In genomic region chr1:21644348-21644747, GRCh38 we compare ENCODE assay signal across 18 cellular contexts. TPM values are rescaled to one million over a fixed set of nuclear protein-coding genes. Genes with fewer than 3 reads are reported as not detected.
A peak's percentile ranks its signal among the peaks of the same experiment; 100 is the strongest.
DNase-seq lines count a peak whose midpoint lies in the region; ATAC-seq and TF ChIP-seq lines count a peak whose summit lies in the region.
"Had no signal": no experiment of that assay in that cellular context is flagged by ENCODE, and none has a peak within 500 bp of the region (broad histone marks: within the 10 kb centered on the region; RNA-seq: fewer than 3 reads in every experiment).

No MANE protein-coding gene starts in this region.

- H3K9me3 Mint-ChIP-seq in activated naive CD4-positive, alpha-beta T cell treated with anti-CD3 and anti-CD28 coated beads for 36 hours, result no peaks in the 10 kb centered on the region
- no peaks in the 10 kb centered on the region for H3K9me3 Mint-ChIP-seq in stimulated activated effector memory CD8-positive, alpha-beta T cell treated with anti-CD3 and anti-CD28 coated beads, Interleukin-12 subunit alpha, Interleukin-12 subunit beta, amount 100 ng/mL, for 72 hours
- H3K9me3 Mint-ChIP-seq: CD4-positive, alpha-beta T cell; CD8-positive, alpha-beta T cell had no signal

- H3K27me3 Mint-ChIP-seq in activated naive CD4-positive, alpha-beta T cell treated with anti-CD3 and anti-CD28 coated beads for 36 hours (ENCODE audit: low read depth), result peaks cover 14% of the 10 kb centered on the region

- H3K27me3 ChIP-seq in adrenal gland, result no peaks in the 10 kb centered on the region

- WGBS in adrenal gland, 4 donors, result 42 to 57% (median 48%) methylated on average over 10 of the region's 10 CpGs

- TF ChIP-seq CTCF in adrenal gland (IDR thresholded peaks at IDR 0.05), result no peak

- intact Hi-C loops in activated naive CD4-positive, alpha-beta T cell treated with anti-CD3 and anti-CD28 coated beads for 36 hours (cut with micrococcal nuclease), result no loop called here
- intact Hi-C loops in adrenal gland (cut with DNase I), result no loop called here

- peaks cover 16 to 20% of the 10 kb centered on the region in 2 donors for H3K4me1 ChIP-seq in adrenal gland (replicated peaks in 1 of 2)
- H3K4me1 ChIP-seq: Caco-2 had no signal

- no peak for ATAC-seq in stimulated activated effector memory CD8-positive, alpha-beta T cell treated with anti-CD3 and anti-CD28 coated beads, Interleukin-12 subunit alpha, Interleukin-12 subunit beta, amount 100 ng/mL, for 72 hours
- ATAC-seq in left lobe of liver, result no peak
- ATAC-seq: A549; CD8-positive, alpha-beta T cell had no signal

- no peak for DNase-seq in activated naive CD4-positive, alpha-beta T cell treated with anti-CD3 and anti-CD28 coated beads for 36 hours
- DNase-seq in activated naive CD4-positive, alpha-beta T cell treated with Interleukin-2 at 50 U/mL for 16 hours, result no peak
- DNase-seq in adrenal gland (peak in 3 of 7 donors; percentile 62 to 73 (median 65)), left lobe of liver (ENCODE audit: low spot score) (no peak)
- DNase-seq in stimulated activated effector memory CD8-positive, alpha-beta T cell treated with anti-CD3 and anti-CD28 coated beads, Interleukin-12 subunit alpha, Interleukin-12 subunit beta, amount 100 ng/mL, for 72 hours (ENCODE audit: low spot score in 2 of 2), result no peak
- DNase-seq in central memory CD4-positive, alpha-beta T cell, result no peak
- DNase-seq: AML-193; Caco-2; Calu3; CD4-positive, alpha-beta T cell; CD8-positive, alpha-beta T cell; DMS79 treated with DMSO at 0.1 percent for 48 hours; GF-D8 had no signal

- no peak for TF ChIP-seq POLR2A in adrenal gland (IDR thresholded peaks at IDR 0.05)

- no peak overlapping the region for H3K4me3 ChIP-seq in adrenal gland
- H3K4me3 ChIP-seq: A549; BLaER1 treated with 17β-estradiol and CSF1 and Interleukin-3, amounts not matched to agents 10 nM and 100 nM had no signal

- H3K27ac Mint-ChIP-seq in activated naive CD4-positive, alpha-beta T cell treated with anti-CD3 and anti-CD28 coated beads for 36 hours, result peak overlapping the region; percentile 12
- peak overlapping the region; percentile 11 for H3K27ac Mint-ChIP-seq in stimulated activated effector memory CD8-positive, alpha-beta T cell treated with anti-CD3 and anti-CD28 coated beads, Interleukin-12 subunit alpha, Interleukin-12 subunit beta, amount 100 ng/mL, for 72 hours
- H3K27ac Mint-ChIP-seq: B cell; CD4-positive, alpha-beta T cell; CD8-positive, alpha-beta T cell had no signal

- H3K4me1 Mint-ChIP-seq in activated naive CD4-positive, alpha-beta T cell treated with anti-CD3 and anti-CD28 coated beads for 36 hours (ENCODE audit: low read depth), result no peaks in the 10 kb centered on the region
- no peaks in the 10 kb centered on the region for H3K4me1 Mint-ChIP-seq in stimulated activated effector memory CD8-positive, alpha-beta T cell treated with anti-CD3 and anti-CD28 coated beads, Interleukin-12 subunit alpha, Interleukin-12 subunit beta, amount 100 ng/mL, for 72 hours
- H3K4me1 Mint-ChIP-seq: B cell had no signal

- peak overlapping the region in 4 of 5 donors; percentile 33 to 58 (median 38) for H3K27ac ChIP-seq in adrenal gland
- H3K27ac ChIP-seq: 22Rv1; A549; BLaER1 treated with 17β-estradiol and CSF1 and Interleukin-3, amounts not matched to agents 10 nM and 100 nM; C4-2B had no signal

- CTCF ChIA-PET in activated naive CD4-positive, alpha-beta T cell treated with anti-CD3 and anti-CD28 coated beads for 36 hours (lab: Charles Lee), result interaction anchor here (0.8 kb wide), 1 partner anchor 14 kb away, joined by 3 read pairs; no protein-coding TSS in a partner anchor

- no peaks in the 10 kb centered on the region for H3K9me3 ChIP-seq in adrenal gland (replicated peaks in 1 of 3)
- H3K9me3 ChIP-seq: A549; BLaER1 treated with 17β-estradiol and CSF1 and Interleukin-3, amounts not matched to agents 10 nM and 100 nM; Caco-2 had no signal

- no peaks in the 10 kb centered on the region for H3K36me3 Mint-ChIP-seq in activated naive CD4-positive, alpha-beta T cell treated with anti-CD3 and anti-CD28 coated beads for 36 hours (ENCODE audit: low read depth)
- peaks cover 5% of the 10 kb centered on the region for H3K36me3 Mint-ChIP-seq in stimulated activated effector memory CD8-positive, alpha-beta T cell treated with anti-CD3 and anti-CD28 coated beads, Interleukin-12 subunit alpha, Interleukin-12 subunit beta, amount 100 ng/mL, for 72 hours
- H3K36me3 Mint-ChIP-seq: CD8-positive, alpha-beta T cell had no signal

- no peak overlapping the region for H3K4me3 Mint-ChIP-seq in activated naive CD4-positive, alpha-beta T cell treated with anti-CD3 and anti-CD28 coated beads for 36 hours
- H3K4me3 Mint-ChIP-seq in stimulated activated effector memory CD8-positive, alpha-beta T cell treated with anti-CD3 and anti-CD28 coated beads, Interleukin-12 subunit alpha, Interleukin-12 subunit beta, amount 100 ng/mL, for 72 hours, result no peak overlapping the region
- H3K4me3 Mint-ChIP-seq: B cell; CD4-positive, alpha-beta T cell; CD8-positive, alpha-beta T cell had no signal

- H3K36me3 ChIP-seq in adrenal gland (replicated peaks in 1 of 2), result no peaks in the 10 kb centered on the region
- H3K36me3 ChIP-seq: BLaER1 treated with 17β-estradiol and CSF1 and Interleukin-3, amounts not matched to agents 10 nM and 100 nM had no signal

RNA-seq across cellular contexts. Expression of gene RAP1GAP, which starts 24.8 kb away (rescaled TPM):
- total RNA-seq in activated naive CD4-positive, alpha-beta T cell treated with anti-CD3 and anti-CD28 coated beads for 36 hours, result under 1 TPM; 0.15 to 0.41 TPM
- total RNA-seq in adrenal gland (100 to 1,000 TPM in 3 of 8 donors, 10 to 100 TPM in 5; 52.4 to 409 (median 90.0) TPM), left lobe of liver (10.8 TPM)
- 100 to 1,000 TPM in 2 of 3 donors, 10 to 100 TPM in 1; 62.4 to 250 (median 105) TPM for polyA plus RNA-seq in adrenal gland
